In the genomic region with DNA sequence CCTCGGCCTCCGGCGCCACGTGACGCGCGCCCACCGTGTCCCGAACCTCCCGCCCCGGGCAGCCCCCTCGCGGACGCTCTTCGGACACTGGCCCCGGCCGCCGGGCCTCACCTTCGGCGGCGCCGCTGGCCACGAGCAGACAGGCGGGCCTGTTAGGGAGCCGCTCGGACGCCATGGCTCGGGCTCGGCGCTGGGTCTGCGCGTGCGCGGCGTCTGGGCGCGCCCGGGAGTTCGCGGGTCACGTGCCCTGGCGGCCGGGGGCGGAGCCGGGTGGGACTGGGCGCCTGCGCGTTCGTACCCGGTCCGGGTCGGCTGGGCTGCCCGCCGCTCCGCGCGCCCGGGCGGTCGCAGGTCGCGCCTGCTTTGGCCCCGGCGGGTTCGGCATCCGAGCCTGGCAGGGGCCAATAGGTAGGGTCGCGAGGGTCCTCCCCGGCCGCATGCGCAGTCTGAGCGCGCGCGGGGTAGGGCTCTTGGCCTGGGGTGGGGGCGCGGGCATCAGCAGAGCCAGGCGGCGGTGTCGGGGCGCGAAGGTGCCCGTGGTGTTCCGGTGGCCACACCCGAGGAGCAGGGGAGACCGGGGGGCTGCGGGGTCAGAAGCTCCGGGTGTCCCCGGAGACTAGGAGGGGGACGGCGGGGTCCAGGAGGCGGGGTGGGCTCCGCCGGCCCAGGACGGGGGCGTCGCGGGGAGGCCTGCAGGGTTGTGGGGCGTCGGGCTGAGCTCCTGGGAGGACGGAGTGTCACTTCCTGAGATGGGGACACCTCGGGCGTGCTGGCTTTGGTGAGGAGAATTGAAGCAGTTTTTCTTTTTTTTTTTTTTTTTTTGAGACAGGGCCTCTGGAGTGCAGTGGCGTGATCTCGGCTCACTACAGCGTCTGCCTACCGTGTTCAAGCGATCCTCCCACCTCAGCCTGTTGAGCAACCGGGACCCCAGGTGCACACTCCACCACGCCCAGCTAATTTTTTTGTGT, we compare ENCODE assay signal across 8 cellular contexts. TPM values are rescaled to one million over a fixed set of nuclear protein-coding genes. Genes with fewer than 3 reads are reported as not detected.
DNase-seq lines count a peak whose midpoint lies in the region; ATAC-seq and TF ChIP-seq lines count a peak whose summit lies in the region.

A gene with protein sequence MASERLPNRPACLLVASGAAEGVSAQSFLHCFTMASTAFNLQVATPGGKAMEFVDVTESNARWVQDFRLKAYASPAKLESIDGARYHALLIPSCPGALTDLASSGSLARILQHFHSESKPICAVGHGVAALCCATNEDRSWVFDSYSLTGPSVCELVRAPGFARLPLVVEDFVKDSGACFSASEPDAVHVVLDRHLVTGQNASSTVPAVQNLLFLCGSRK (minus strand): TSS at position 200 of the 968 bp plus-strand sequence. CDS start 25 bp downstream, at position 175.

- TF ChIP-seq CTCF in GM23338 (conservative IDR thresholded peaks at IDR 0.05; ENCODE audit: low read depth in 2 of 2) (no peak), LNCaP clone FGC (IDR thresholded peaks at IDR 0.05; ENCODE audit: control insufficient read depth, extremely low read depth, insufficient read depth) (no peak), fibroblast of the aortic adventitia (IDR thresholded peaks at IDR 0.05; ENCODE audit: insufficient read depth, low read length) (no peak), neural cell (IDR thresholded peaks at IDR 0.05; ENCODE audit: poor library complexity, severe bottlenecking) (no peak), stomach (IDR thresholded peaks at IDR 0.05) (no peak)

- peaks cover 11% of the 10 kb centered on the region for H3K36me3 Mint-ChIP-seq in GM23338 (ENCODE audit: low read depth)

- H2AFZ ChIP-seq in GM23338 (peak within 1 kb of the TSS; percentile 78; the same call in 1 of the 2 replicates), neural cell (ENCODE audit: low read depth, low read length) (peak within 1 kb of the TSS; percentile 76)

- TF ChIP-seq EP300 in neural cell (conservative IDR thresholded peaks at IDR 0.05; ENCODE audit: poor library complexity, severe bottlenecking) (no peak), stomach (IDR thresholded peaks at IDR 0.05) (no peak)

- peak within 1 kb of the TSS; percentile 92 for H3K9ac ChIP-seq in neural cell (ENCODE audit: low read length)

- H3K27ac Mint-ChIP-seq in GM23338, result peak within 1 kb of the TSS; percentile 82

- peaks cover 30% of the 10 kb centered on the region for H4K20me1 ChIP-seq in GM23338 (replicated peaks; ENCODE audit: insufficient read depth)
- peaks cover 3% of the 10 kb centered on the region for H4K20me1 ChIP-seq in neural cell (ENCODE audit: insufficient read depth)

- H3K36me3 ChIP-seq in GM23338 (ENCODE audit: insufficient read depth), result no peaks in the 10 kb centered on the region; the same call in 1 of the 2 replicates
- no peaks in the 10 kb centered on the region for H3K36me3 ChIP-seq in neural cell (ENCODE audit: insufficient read depth, low read length)
- peaks cover 10 to 37% (median 19%) of the 10 kb centered on the region in 4 donors for H3K36me3 ChIP-seq in stomach

- H3K9me3 ChIP-seq in neural cell (ENCODE audit: low read length) (no peaks in the 10 kb centered on the region), stomach (no peaks in the 10 kb centered on the region)

- WGBS in stomach, 5 donors, result 1 to 2% (median 1%) methylated on average over 38 to 109 of the region's 110 CpGs

- peak; percentile 63 for ATAC-seq in GM23338

- H3K27me3 Mint-ChIP-seq in GM23338 (ENCODE audit: insufficient read depth, low read depth, poor library complexity), result peaks cover 16% of the 10 kb centered on the region

- H3F3A ChIP-seq in GM23338 (replicated peaks; ENCODE audit: low read depth) (peaks cover 6% of the 10 kb centered on the region; the same call in 1 of the 2 replicates), neural cell (ENCODE audit: insufficient read depth, low read length, poor library complexity, severe bottlenecking) (no peaks in the 10 kb centered on the region)

- H3K27ac ChIP-seq in GM23338 (ENCODE audit: low read depth) (no peak within 1 kb of the TSS), neural cell (ENCODE audit: low read length) (peak within 1 kb of the TSS; percentile 65), stomach (peak within 1 kb of the TSS; percentile 81 to 93 (median 86))

- no peaks in the 10 kb centered on the region for H3K9me3 Mint-ChIP-seq in GM23338

- intact Hi-C loops in stomach (cut with DNase I; ENCODE audit: low total_unique reads), result no loop called here

- peak; percentile 33 for TF ChIP-seq RAD21 in neural cell (conservative IDR thresholded peaks at IDR 0.05)

- no peak for TF ChIP-seq POLR2A in stomach (IDR thresholded peaks at IDR 0.05)

- H3K4me3 ChIP-seq in GM23338 (peak within 1 kb of the TSS; percentile 87), LNCaP clone FGC (ENCODE audit: low read depth, low read length) (peak within 1 kb of the TSS; percentile 97), fibroblast of the aortic adventitia (ENCODE audit: low read depth, low read length) (peak within 1 kb of the TSS; percentile 85), neural cell (ENCODE audit: low read length) (peak within 1 kb of the TSS; percentile 96), stomach (peak within 1 kb of the TSS; percentile 96 to 97 (median 97))

- DNase-seq in EH (ENCODE audit: low read depth), result peak; percentile 86
- peak; percentile 93 for DNase-seq in GM23338 (ENCODE audit: low spot score)
- no peak for DNase-seq in LNCaP clone FGC (ENCODE audit: low read depth)
- DNase-seq in SHP77 treated with DMSO at 0.1 percent for 48 hours (lab: John Stamatoyannopoulos, UW), result peak; percentile 38
- peak; percentile 92 for DNase-seq in activated effector memory CD4-positive, alpha-beta T cell treated with Interleukin-2 at 50 U/mL for 16 hours
- DNase-seq in fibroblast of the aortic adventitia (ENCODE audit: low read depth), result peak; percentile 78
- peak; percentile 95 for DNase-seq in stomach

- H3K4me2 ChIP-seq in GM23338, result peak within 1 kb of the TSS; percentile 90
- H3K4me2 ChIP-seq in neural cell (ENCODE audit: low read length), result peak within 1 kb of the TSS; percentile 76

- H3K9me2 ChIP-seq in GM23338 (ENCODE audit: insufficient read depth) (no peaks in the 10 kb centered on the region), neural cell (ENCODE audit: insufficient read depth, low read length) (no peaks in the 10 kb centered on the region)

- peak within 1 kb of the TSS; percentile 87 for H3K4me3 Mint-ChIP-seq in GM23338

- H3K79me2 ChIP-seq in GM23338 (replicated peaks; ENCODE audit: insufficient read depth) (peaks cover 43% of the 10 kb centered on the region), neural cell (replicated peaks; ENCODE audit: insufficient read depth, low read length) (peaks cover 31% of the 10 kb centered on the region)

- peaks cover 19% of the 10 kb centered on the region for H3K4me1 Mint-ChIP-seq in GM23338

- H3K27me3 ChIP-seq in GM23338 (ENCODE audit: insufficient read depth) (no peaks in the 10 kb centered on the region), neural cell (ENCODE audit: insufficient read depth, low read depth, low read length) (no peaks in the 10 kb centered on the region), stomach (no peaks in the 10 kb centered on the region)

- H3K4me1 ChIP-seq in GM23338 (ENCODE audit: insufficient read depth), result peaks cover 11% of the 10 kb centered on the region; the same call in 1 of the 2 replicates
- peaks cover 30 to 73% (median 56%) of the 10 kb centered on the region in 4 donors for H3K4me1 ChIP-seq in stomach

TF ChIP-seq in GM23338, 12 proteins besides CTCF, POLR2A, EP300 and RAD21:
- no peak for TF ChIP-seq STAT1 (IDR thresholded peaks at IDR 0.05; ENCODE audit: unreplicated experiment)
- TF ChIP-seq POLR2AphosphoS5 (IDR thresholded peaks at IDR 0.05; ENCODE audit: low read depth), result peak; percentile 86

TF ChIP-seq in neural cell, 6 proteins besides CTCF, POLR2A, EP300 and RAD21:
- TF ChIP-seq TAF1 (IDR thresholded peaks at IDR 0.05; ENCODE audit: low read depth), result no peak
- TF ChIP-seq SMC3 (conservative IDR thresholded peaks at IDR 0.05; ENCODE audit: poor library complexity), result no peak
- peak; percentile 86 for TF ChIP-seq MXI1 (conservative IDR thresholded peaks at IDR 0.05; ENCODE audit: poor library complexity, severe bottlenecking)
- no peak for TF ChIP-seq EZH2 (IDR thresholded peaks at IDR 0.05; ENCODE audit: borderline replicate concordance, insufficient read depth, low read length, poor library complexity, severe bottlenecking)
- TF ChIP-seq, protein P1, sequence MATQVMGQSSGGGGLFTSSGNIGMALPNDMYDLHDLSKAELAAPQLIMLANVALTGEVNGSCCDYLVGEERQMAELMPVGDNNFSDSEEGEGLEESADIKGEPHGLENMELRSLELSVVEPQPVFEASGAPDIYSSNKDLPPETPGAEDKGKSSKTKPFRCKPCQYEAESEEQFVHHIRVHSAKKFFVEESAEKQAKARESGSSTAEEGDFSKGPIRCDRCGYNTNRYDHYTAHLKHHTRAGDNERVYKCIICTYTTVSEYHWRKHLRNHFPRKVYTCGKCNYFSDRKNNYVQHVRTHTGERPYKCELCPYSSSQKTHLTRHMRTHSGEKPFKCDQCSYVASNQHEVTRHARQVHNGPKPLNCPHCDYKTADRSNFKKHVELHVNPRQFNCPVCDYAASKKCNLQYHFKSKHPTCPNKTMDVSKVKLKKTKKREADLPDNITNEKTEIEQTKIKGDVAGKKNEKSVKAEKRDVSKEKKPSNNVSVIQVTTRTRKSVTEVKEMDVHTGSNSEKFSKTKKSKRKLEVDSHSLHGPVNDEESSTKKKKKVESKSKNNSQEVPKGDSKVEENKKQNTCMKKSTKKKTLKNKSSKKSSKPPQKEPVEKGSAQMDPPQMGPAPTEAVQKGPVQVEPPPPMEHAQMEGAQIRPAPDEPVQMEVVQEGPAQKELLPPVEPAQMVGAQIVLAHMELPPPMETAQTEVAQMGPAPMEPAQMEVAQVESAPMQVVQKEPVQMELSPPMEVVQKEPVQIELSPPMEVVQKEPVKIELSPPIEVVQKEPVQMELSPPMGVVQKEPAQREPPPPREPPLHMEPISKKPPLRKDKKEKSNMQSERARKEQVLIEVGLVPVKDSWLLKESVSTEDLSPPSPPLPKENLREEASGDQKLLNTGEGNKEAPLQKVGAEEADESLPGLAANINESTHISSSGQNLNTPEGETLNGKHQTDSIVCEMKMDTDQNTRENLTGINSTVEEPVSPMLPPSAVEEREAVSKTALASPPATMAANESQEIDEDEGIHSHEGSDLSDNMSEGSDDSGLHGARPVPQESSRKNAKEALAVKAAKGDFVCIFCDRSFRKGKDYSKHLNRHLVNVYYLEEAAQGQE (IDR thresholded peaks at IDR 0.05; ENCODE audit: borderline replicate concordance), result no peak
- TF ChIP-seq POLR2AphosphoS5 (IDR thresholded peaks at IDR 0.05), result peak; percentile 89

RNA-seq across cellular contexts. Expression of the gene that starts here (rescaled TPM):
- 28.0 and 51.0 TPM in 2 replicates for total RNA-seq in GM23338 (2014; rRNA removed; shearing (Covaris generic))
- polyA plus RNA-seq in GM23338 (2016; fragmentation: Nextera tagmentation; extraction: Ambion mirVana) (39.3 and 44.9 TPM in 2 replicates), neural cell (131 and 146 TPM in 2 replicates), stomach (10 to 100 TPM; 21.0 to 63.2 (median 24.7) TPM)
- total RNA-seq in fibroblast of the aortic adventitia (ENCODE audit: low replicate concordance) (40.6 and 53.4 TPM in 2 replicates), stomach (10 to 100 TPM in 4 of 5 donors, 1 to 10 TPM in 1; 9.9 to 68.1 (median 13.4) TPM)
- polyA minus RNA-seq in neural cell, result 37.6 and 41.1 TPM in 2 replicates
